ENCODE assay signal across 8 cellular contexts in genomic region chr4:142404191-142404611, GRCh38.
A peak's percentile ranks its signal among the peaks of the same experiment; 100 is the strongest.
DNase-seq lines count a peak whose midpoint lies in the region; ATAC-seq and TF ChIP-seq lines count a peak whose summit lies in the region.

No MANE protein-coding gene starts in this region.

- DNase-seq in Caki2 (ENCODE audit: low read depth), result peak; percentile 59
- peak; percentile 55 for DNase-seq in SKM-1 (lab: John Stamatoyannopoulos, UW; ENCODE audit: unreplicated experiment)
- peak; percentile 40 for DNase-seq in retinal pigment epithelial cell (ENCODE audit: low read depth)
- no peak for DNase-seq in T1000 (lab: John Stamatoyannopoulos, UW)
- DNase-seq in posterior cingulate gyrus, result no peak

- no peak overlapping the region for H3K9ac ChIP-seq in endocrine pancreas (ENCODE audit: control insufficient read depth, insufficient read depth, low read length)

- ATAC-seq in SK-N-SH treated with all-trans-retinoic acid at 6 μM for 48 hours (no peak), GM18505 (IDR thresholded peaks at IDR 0.05; ENCODE audit: unreplicated experiment) (no peak)

- H3K4me1 ChIP-seq in endocrine pancreas (ENCODE audit: control insufficient read depth, insufficient read depth, low read length), result peaks cover 8% of the 10 kb centered on the region

- in situ Hi-C loops in Caki2 (cut with HindIII; ENCODE audit: low pct_unique_long_range_greater_than_20kb, low sequenced_read_pairs), result no loop called here

- no peaks in the 10 kb centered on the region for H3K36me3 ChIP-seq in endocrine pancreas (ENCODE audit: control insufficient read depth, insufficient read depth, low read length)

- TF ChIP-seq POLR2A in GM18505 (IDR thresholded peaks at IDR 0.05; ENCODE audit: borderline replicate concordance, extremely low read depth, insufficient read depth, insufficient read length), result no peak

- H3K27me3 ChIP-seq in endocrine pancreas (ENCODE audit: control insufficient read depth, insufficient read depth, low read length), result no peaks in the 10 kb centered on the region

- no peak for TF ChIP-seq CTCF in retinal pigment epithelial cell (conservative IDR thresholded peaks at IDR 0.05; ENCODE audit: low read depth, low read length)

- peak overlapping the region; percentile 86 for H3K4me3 ChIP-seq in endocrine pancreas (ENCODE audit: control insufficient read depth, insufficient read depth, low read length)
- H3K4me3 ChIP-seq in retinal pigment epithelial cell (ENCODE audit: low read length), result peak overlapping the region; percentile 61

- H3K9me3 ChIP-seq in endocrine pancreas (ENCODE audit: control insufficient read depth, low read length), result no peaks in the 10 kb centered on the region

- intact Hi-C loops in posterior cingulate gyrus (cut with DNase I), result no loop called here

TF ChIP-seq in SK-N-SH treated with all-trans-retinoic acid at 6 μM for 48 hours, 23 proteins besides CTCF, POLR2A, EP300 and RAD21:
- TF ChIP-seq ZNF8 (CRISPR knock-in tag; IDR thresholded peaks at IDR 0.05), result no peak
- TF ChIP-seq TCF4 (CRISPR knock-in tag; IDR thresholded peaks at IDR 0.05; ENCODE audit: borderline replicate concordance), result no peak
- no peak for TF ChIP-seq ESRRG (CRISPR knock-in tag; IDR thresholded peaks at IDR 0.05)
- no peak for TF ChIP-seq PATZ1 (CRISPR knock-in tag; IDR thresholded peaks at IDR 0.05; ENCODE audit: borderline replicate concordance)
- no peak for TF ChIP-seq OSR1 (CRISPR knock-in tag; IDR thresholded peaks at IDR 0.05)
- no peak for TF ChIP-seq ZC3H10 (CRISPR knock-in tag; IDR thresholded peaks at IDR 0.05)

Comparison
In these comparisons a context has a peak if more than half of its experiments do, and no peak if none do; other contexts are left out.
1. DNase-seq: peak in Caki2 (single experiment), SKM-1 (single experiment) and retinal pigment epithelial cell (single experiment); none in T1000 (single experiment) and posterior cingulate gyrus (0 of 10).